In genomic region chr5:35799751-35800150, GRCh38 we compare ENCODE assay signal across 24 cellular contexts. TPM values are rescaled to one million over a fixed set of nuclear protein-coding genes. Genes with fewer than 3 reads are reported as not detected.
"Had no signal": no experiment of that assay in that cellular context is flagged by ENCODE, and none has a peak within 500 bp of the region (broad histone marks: within the 10 kb centered on the region; RNA-seq: fewer than 3 reads in every experiment).

No MANE protein-coding gene starts in this region.

- H3K27ac Mint-ChIP-seq: activated naive CD8-positive, alpha-beta T cell treated with anti-CD3 and anti-CD28 coated beads, Interleukin-2, amount 10 ng/mL, durations not matched to agents 7 days and 5 days; activated T-helper 2 cell treated with anti-CD3 and anti-CD28 coated beads, Interferon-gamma antibody, Interleukin-2, Interleukin-4, amounts not matched to agents 10 μg/mL and 5 μg/mL and 100 μg/mL, durations not matched to agents 14 hours and 24 hours and 36 hours; memory B cell; stimulated activated naive CD8-positive, alpha-beta T cell treated with anti-CD3 and anti-CD28 coated beads, Interleukin-15, Interleukin-2, amounts not matched to agents 100 ng/mL and 50 ng/mL, for 24 hours; T-helper 1 cell treated with Interleukin-12 subunit alpha and Interleukin-12 subunit beta and Interleukin-4 antibody, amounts not matched to agents 30 μg/mL and 1 μg/mL, for 36 hours had no signal

- H3K4me3 ChIP-seq: colonic mucosa, esophagus muscularis mucosa, gastroesophageal sphincter, tibial artery had no signal

- H3K79me2 ChIP-seq: parathyroid adenoma had no signal

- H3K36me3 Mint-ChIP-seq: memory B cell had no signal

- DNase-seq: activated CD4-positive, alpha-beta T cell treated with anti-CD3 and anti-CD28 coated beads for 48 hours; activated CD4-positive, CD25-positive, alpha-beta regulatory T cell; activated CD8-positive, alpha-beta memory T cell treated with anti-CD3 and anti-CD28 coated beads, Interleukin-2, amount 50 U/mL, for 48 hours; activated naive CD4-positive, alpha-beta T cell treated with Interleukin-2 at 50 U/mL for 16 hours; activated naive CD8-positive, alpha-beta T cell treated with anti-CD3 and anti-CD28 coated beads, Interleukin-2, amount 10 ng/mL, durations not matched to agents 7 days and 5 days; activated T-cell treated with anti-CD3 and anti-CD28 coated beads, Interleukin-2, amount 50 U/mL, for 4 hours; amniotic stem cell; colonic mucosa; head of caudate nucleus; hypothalamus; left colon; nucleus accumbens; right cardiac atrium; stimulated activated CD4-positive, alpha-beta T cell treated with anti-CD3 and anti-CD28 coated beads, Interleukin-1b, Interleukin-23, amount 100 ng/mL, for 48 hours; substantia nigra; tibial artery had no signal

- H3K36me3 ChIP-seq: colonic mucosa, esophagus muscularis mucosa, gastroesophageal sphincter, tibial artery had no signal

- H3K4me3 Mint-ChIP-seq: activated naive CD8-positive, alpha-beta T cell treated with anti-CD3 and anti-CD28 coated beads, Interleukin-2, amount 10 ng/mL, durations not matched to agents 7 days and 5 days; activated T-cell treated with anti-CD3 and anti-CD28 coated beads, Interleukin-2, amount 50 U/mL, for 4 hours; memory B cell; stimulated activated naive CD8-positive, alpha-beta T cell treated with anti-CD3 and anti-CD28 coated beads, Interleukin-15, Interleukin-2, amounts not matched to agents 100 ng/mL and 50 ng/mL, for 24 hours; T-helper 1 cell treated with Interleukin-12 subunit alpha and Interleukin-12 subunit beta and Interleukin-4 antibody, amounts not matched to agents 30 μg/mL and 1 μg/mL, for 36 hours had no signal

- H3K4me1 ChIP-seq: colonic mucosa, parathyroid adenoma, tibial artery had no signal

- H3K9me3 Mint-ChIP-seq: activated naive CD8-positive, alpha-beta T cell treated with anti-CD3 and anti-CD28 coated beads, Interleukin-2, amount 10 ng/mL, durations not matched to agents 7 days and 5 days; activated T-cell treated with anti-CD3 and anti-CD28 coated beads, Interleukin-2, amount 50 U/mL, for 4 hours; activated T-helper 2 cell treated with anti-CD3 and anti-CD28 coated beads, Interferon-gamma antibody, Interleukin-2, Interleukin-4, amounts not matched to agents 10 μg/mL and 5 μg/mL and 100 μg/mL, durations not matched to agents 14 hours and 24 hours and 36 hours; memory B cell; stimulated activated naive CD8-positive, alpha-beta T cell treated with anti-CD3 and anti-CD28 coated beads, Interleukin-15, Interleukin-2, amounts not matched to agents 100 ng/mL and 50 ng/mL, for 24 hours; T-helper 1 cell treated with Interleukin-12 subunit alpha and Interleukin-12 subunit beta and Interleukin-4 antibody, amounts not matched to agents 30 μg/mL and 1 μg/mL, for 36 hours had no signal

- H3K27me3 Mint-ChIP-seq: activated naive CD8-positive, alpha-beta T cell treated with anti-CD3 and anti-CD28 coated beads, Interleukin-2, amount 10 ng/mL, durations not matched to agents 7 days and 5 days; memory B cell; stimulated activated naive CD8-positive, alpha-beta T cell treated with anti-CD3 and anti-CD28 coated beads, Interleukin-15, Interleukin-2, amounts not matched to agents 100 ng/mL and 50 ng/mL, for 24 hours had no signal

- H3K9me3 ChIP-seq: colonic mucosa, esophagus muscularis mucosa, gastroesophageal sphincter, tibial artery had no signal

- H3K27me3 ChIP-seq: colonic mucosa, esophagus muscularis mucosa, gastroesophageal sphincter, tibial artery had no signal

- H3K27ac ChIP-seq: colonic mucosa, esophagus muscularis mucosa, gastroesophageal sphincter, parathyroid adenoma, tibial artery had no signal

- H3K9ac ChIP-seq: parathyroid adenoma had no signal

- H2AFZ ChIP-seq: parathyroid adenoma had no signal

RNA-seq across cellular contexts. Expression of gene IL7R, which starts 56.9 kb away (rescaled TPM):
- polyA plus RNA-seq: neural cell had no signal
